In the genomic region with DNA sequence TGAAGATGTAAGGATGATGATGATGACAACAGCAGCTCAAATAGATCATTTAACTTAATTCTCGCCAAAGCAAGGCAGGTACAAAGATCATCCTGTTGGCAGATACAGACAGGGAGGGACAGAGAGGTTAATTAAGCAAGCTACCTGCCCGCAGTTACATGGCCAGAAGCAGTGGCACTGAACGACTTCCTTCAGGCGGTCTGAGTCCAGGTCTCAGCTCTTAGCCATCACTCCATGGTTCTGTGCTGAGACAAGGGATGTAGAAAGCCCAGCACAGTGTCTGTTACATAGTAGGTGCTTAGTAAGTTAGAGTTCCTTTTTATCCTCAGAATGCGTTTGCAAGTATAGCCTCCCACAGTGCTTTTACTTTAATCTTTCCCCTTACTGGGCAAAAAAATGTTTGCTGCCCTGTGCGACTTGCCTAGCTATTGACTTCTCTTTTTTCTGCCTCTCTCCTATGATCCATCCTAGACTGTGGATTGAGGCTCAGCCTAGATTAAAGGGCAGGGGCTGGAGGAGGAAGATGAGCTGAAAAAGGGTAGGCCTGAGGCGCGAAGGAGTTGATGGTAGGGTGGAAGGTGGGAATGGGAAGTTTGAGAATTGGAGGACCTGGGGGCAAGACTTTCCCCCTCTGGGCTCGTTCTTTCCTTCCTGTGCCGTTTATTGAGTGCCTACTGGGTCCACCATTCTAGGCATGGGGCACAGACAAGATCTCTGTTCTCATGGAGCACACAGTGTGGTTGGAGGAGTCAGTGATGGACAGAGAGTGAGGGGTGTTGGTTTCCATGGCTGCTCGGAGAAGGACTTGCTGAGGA, we compare ENCODE assay signal across 9 cellular contexts.
A peak's percentile ranks its signal among the peaks of the same experiment; 100 is the strongest.
DNase-seq lines count a peak whose midpoint lies in the region; ATAC-seq and TF ChIP-seq lines count a peak whose summit lies in the region.
"Had no signal": no experiment of that assay in that cellular context is flagged by ENCODE, and none has a peak within 500 bp of the region (broad histone marks: within the 10 kb centered on the region; RNA-seq: fewer than 3 reads in every experiment).

No MANE protein-coding gene starts in this region.

- POLR2A ChIA-PET in CD4-positive, alpha-beta T cell (lab: Charles Lee): interaction anchor here (0.6 to 3.4 kb wide), 13 partner anchors 27 to 260 kb away, joined by 3 to 38 read pairs (median 4); a partner anchor contains a TSS

- peak overlapping the region; percentile 60 for H3K27ac Mint-ChIP-seq in CD4-positive, alpha-beta T cell
- peak overlapping the region; percentile 76 to 96 (median 90) for H3K27ac Mint-ChIP-seq in IgD-negative memory B cell
- H3K27ac Mint-ChIP-seq in neural crest cell (ENCODE audit: unreplicated experiment): peak overlapping the region; percentile 57

- intact Hi-C loops in CD4-positive, alpha-beta T cell (cut with DNase I, micrococcal nuclease): loop anchor here (2.0 to 5.0 kb wide), 3 partner anchors 52 to 261 kb away; a partner anchor contains a TSS

- H3K4me3 Mint-ChIP-seq in CD4-positive, alpha-beta T cell: peak overlapping the region; percentile 25
- H3K4me3 Mint-ChIP-seq in IgD-negative memory B cell (peak overlapping the region in 3 of 4 donors; percentile 67 to 91 (median 84)), neural crest cell (peak overlapping the region; percentile 20)

- H3K9me3 Mint-ChIP-seq in CD4-positive, alpha-beta T cell: no peaks in the 10 kb centered on the region
- peaks cover 0 to 2% (median 0%) of the 10 kb centered on the region in 3 donors for H3K9me3 Mint-ChIP-seq in IgD-negative memory B cell
- H3K9me3 Mint-ChIP-seq in neural crest cell: no peaks in the 10 kb centered on the region

- DNase-seq in CD4-positive, alpha-beta T cell: no peak
- no peak for DNase-seq in neural crest cell (ENCODE audit: low read depth, low spot score)
- DNase-seq in NCI-H1417 (lab: John Stamatoyannopoulos, UW): no peak
- DNase-seq in NCI-H2227 (lab: John Stamatoyannopoulos, UW; ENCODE audit: unreplicated experiment): no peak
- DNase-seq in 8988T: no peak
- DNase-seq in effector CD4-positive, alpha-beta T cell: no peak
- DNase-seq: effector memory CD4-positive, alpha-beta T cell had no signal

- no peak for ATAC-seq in CD4-positive, alpha-beta T cell (ENCODE audit: poor library complexity)

- H3K27me3 Mint-ChIP-seq in CD4-positive, alpha-beta T cell: no peaks in the 10 kb centered on the region
- H3K27me3 Mint-ChIP-seq in IgD-negative memory B cell (peaks cover 3% of the 10 kb centered on the region), neural crest cell (ENCODE audit: low read depth) (no peaks in the 10 kb centered on the region)

- H3K27ac ChIP-seq in CD4-positive, alpha-beta T cell (ENCODE audit: low read depth, low read length): no peak overlapping the region
- peak overlapping the region; percentile 68 for H3K27ac ChIP-seq in angular gyrus (ENCODE audit: low read depth, low read length)

- peaks cover 57% of the 10 kb centered on the region for H3K4me1 Mint-ChIP-seq in CD4-positive, alpha-beta T cell (ENCODE audit: low read depth)
- peaks cover 41 to 60% (median 43%) of the 10 kb centered on the region in 3 donors for H3K4me1 Mint-ChIP-seq in IgD-negative memory B cell
- H3K4me1 Mint-ChIP-seq in neural crest cell: peaks cover 57% of the 10 kb centered on the region

- no peaks in the 10 kb centered on the region for H3K9me3 ChIP-seq in CD4-positive, alpha-beta T cell (ENCODE audit: control insufficient read depth, low read length)

- CTCF ChIA-PET in CD4-positive, alpha-beta T cell (lab: Charles Lee): interaction anchor here (0.7 to 5.2 kb wide), 20 partner anchors 9 to 258 kb away, joined by 3 to 102 read pairs (median 6); a partner anchor contains a TSS

- TF ChIP-seq CTCF in CD4-positive, alpha-beta T cell (IDR thresholded peaks at IDR 0.05): no peak
- no peak for TF ChIP-seq CTCF in neural crest cell (conservative IDR thresholded peaks at IDR 0.05)

- H3K36me3 Mint-ChIP-seq in CD4-positive, alpha-beta T cell (ENCODE audit: low read depth): peaks cover 19% of the 10 kb centered on the region
- no peaks in the 10 kb centered on the region for H3K36me3 Mint-ChIP-seq in IgD-negative memory B cell
- H3K36me3 Mint-ChIP-seq in neural crest cell (ENCODE audit: low read depth): no peaks in the 10 kb centered on the region

- H3K27me3 ChIP-seq in CD4-positive, alpha-beta T cell (ENCODE audit: control insufficient read depth, insufficient read depth, low read length): no peaks in the 10 kb centered on the region

Comparison
In these comparisons a context has a peak if more than half of its experiments do, and no peak if none do; other contexts are left out.
1. H3K4me3 Mint-ChIP-seq: peak in every context shown above with its lines; median percentile 84 in IgD-negative memory B cell; 25 in CD4-positive, alpha-beta T cell; 20 in neural crest cell.